ENCODE assay signal across 6 cellular contexts in genomic region chr2:143089520-143089919, GRCh38. TPM values are rescaled to one million over a fixed set of nuclear protein-coding genes. Genes with fewer than 3 reads are reported as not detected.
"Had no signal": no experiment of that assay in that cellular context is flagged by ENCODE, and none has a peak within 500 bp of the region (broad histone marks: within the 10 kb centered on the region; RNA-seq: fewer than 3 reads in every experiment).

No MANE protein-coding gene starts in this region.

RNA-seq across cellular contexts. Expression of gene ARHGAP15, which starts 39.7 kb away (rescaled TPM):
- total RNA-seq: kidney epithelial cell, lung microvascular endothelial cell, mammary epithelial cell, myocyte had no signal
- polyA plus RNA-seq: hepatocyte, keratinocyte, mammary epithelial cell had no signal
